In the genomic region with DNA sequence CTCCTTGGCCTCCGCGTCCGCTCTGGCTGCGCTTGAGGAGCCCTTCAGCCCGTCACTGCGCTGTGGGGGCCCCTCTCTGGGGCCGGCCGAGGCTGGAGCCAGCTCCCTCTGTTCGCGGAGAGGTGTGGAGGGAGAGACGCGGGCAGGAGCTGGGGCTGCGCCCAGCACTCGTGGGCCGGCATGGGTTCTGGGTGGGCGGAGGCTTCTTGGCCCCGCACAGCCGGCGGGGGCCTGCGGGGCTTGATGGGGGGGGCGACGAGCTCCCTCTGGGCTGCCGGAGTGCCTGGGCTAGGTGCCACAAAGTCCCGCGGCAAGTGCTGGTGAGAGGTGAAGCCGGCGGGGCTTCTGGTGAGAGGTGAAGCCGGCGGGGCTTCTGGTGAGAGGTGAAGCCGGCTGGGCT, we compare ENCODE assay signal across 13 cellular contexts.
DNase-seq lines count a peak whose midpoint lies in the region; ATAC-seq and TF ChIP-seq lines count a peak whose summit lies in the region.
"Had no signal": no experiment of that assay in that cellular context is flagged by ENCODE, and none has a peak within 500 bp of the region (broad histone marks: within the 10 kb centered on the region; RNA-seq: fewer than 3 reads in every experiment).

No MANE protein-coding gene starts in this region.

- no peak for TF ChIP-seq POLR2A in esophagus muscularis mucosa (IDR thresholded peaks at IDR 0.05; ENCODE audit: low read depth)

- TF ChIP-seq CTCF in HEK293 (tag by site-specific recombination; IDR thresholded peaks at IDR 0.05) = no peak
- no peak for TF ChIP-seq CTCF in esophagus muscularis mucosa (IDR thresholded peaks at IDR 0.05)
- no peak for TF ChIP-seq CTCF in HFFc6 (IDR thresholded peaks at IDR 0.05)

- H2BK5ac ChIP-seq in trophoblast cell (ENCODE audit: low read depth, low read length, poor library complexity) = no peak overlapping the region

- H3K4ac ChIP-seq in trophoblast cell (ENCODE audit: low read depth, low read length) = no peak overlapping the region

- no peak overlapping the region for H2BK120ac ChIP-seq in trophoblast cell (ENCODE audit: insufficient read depth, low read length, poor library complexity)

- H4K91ac ChIP-seq in trophoblast cell (ENCODE audit: low read depth, low read length) = no peak overlapping the region

- no peaks in the 10 kb centered on the region for H3K79me1 ChIP-seq in trophoblast cell (ENCODE audit: low read length)

- no peaks in the 10 kb centered on the region for H3K27me3 ChIP-seq in esophagus muscularis mucosa
- no peaks in the 10 kb centered on the region for H3K27me3 ChIP-seq in trophoblast cell (ENCODE audit: insufficient read depth, low read length)
- H3K27me3 ChIP-seq: BLaER1 treated with 17β-estradiol and CSF1 and Interleukin-3, amounts not matched to agents 10 nM and 100 nM had no signal

- H2AK5ac ChIP-seq in trophoblast cell (ENCODE audit: low read length) = no peak overlapping the region

- H4K8ac ChIP-seq in trophoblast cell (ENCODE audit: low read depth, low read length) = peak overlapping the region; percentile 38

- H3K36me3 ChIP-seq in HEK293 (ENCODE audit: control insufficient read depth in 2 of 2, insufficient read depth in 1 of 2, low read length in 2 of 2) = peaks cover 0 to 4% of the 10 kb centered on the region in 2 experiments; a peak in 1 of 3 replicates
- H3K36me3 ChIP-seq in esophagus muscularis mucosa = peaks cover 0 to 14% (median 2%) of the 10 kb centered on the region in 4 donors
- peaks cover 8 to 13% of the 10 kb centered on the region in 2 experiments for H3K36me3 ChIP-seq in trophoblast cell (ENCODE audit: control insufficient read depth in 1 of 2, insufficient read depth in 2 of 2, low read length in 2 of 2)

- intact Hi-C loops in esophagus muscularis mucosa (cut with DNase I) = no loop called here

- no peak overlapping the region for H3K4me3 Mint-ChIP-seq in HFFc6
- H3K4me3 Mint-ChIP-seq: CD4-positive, CD25-positive, alpha-beta regulatory T cell; H9 had no signal

- no peak overlapping the region for H3K23ac ChIP-seq in trophoblast cell (ENCODE audit: low read length)

- peaks cover 19% of the 10 kb centered on the region for H3K4me1 Mint-ChIP-seq in HFFc6 (ENCODE audit: low read depth)
- H3K4me1 Mint-ChIP-seq: CD4-positive, CD25-positive, alpha-beta regulatory T cell had no signal

- H3K18ac ChIP-seq in trophoblast cell (ENCODE audit: low read length) = no peak overlapping the region

- no peaks in the 10 kb centered on the region for H3K79me2 ChIP-seq in trophoblast cell (ENCODE audit: control insufficient read depth, insufficient read depth, low read length, poor library complexity)

- CTCF ChIA-PET in HEK293 (lab: Yijun Ruan, JAX) = no interaction called here

- H3K9me3 ChIP-seq in HEK293 (ENCODE audit: control insufficient read depth, insufficient read depth, low read depth, low read length) (no peaks in the 10 kb centered on the region), esophagus muscularis mucosa (no peaks in the 10 kb centered on the region), trophoblast cell (ENCODE audit: insufficient read depth, low read depth, low read length) (peaks cover 2% of the 10 kb centered on the region)

- H3K27me3 Mint-ChIP-seq in HFFc6 (ENCODE audit: insufficient read depth) = peaks cover 2% of the 10 kb centered on the region; the same call in 1 of the 2 replicates
- H3K27me3 Mint-ChIP-seq: CD4-positive, CD25-positive, alpha-beta regulatory T cell had no signal

- H3K4me1 ChIP-seq in HEK293 (ENCODE audit: control insufficient read depth, insufficient read depth, low read length) (no peaks in the 10 kb centered on the region), esophagus muscularis mucosa (no peaks in the 10 kb centered on the region), trophoblast cell (ENCODE audit: control insufficient read depth in 1 of 2, insufficient read depth in 2 of 2, low read length in 2 of 2) (no peaks in the 10 kb centered on the region)
- H3K4me1 ChIP-seq: BLaER1 treated with 17β-estradiol and CSF1 and Interleukin-3, amounts not matched to agents 10 nM and 100 nM had no signal

- H3K36me3 Mint-ChIP-seq in HFFc6 (ENCODE audit: low read depth) = peaks cover 8% of the 10 kb centered on the region
- H3K36me3 Mint-ChIP-seq: CD4-positive, CD25-positive, alpha-beta regulatory T cell had no signal

- no peak for TF ChIP-seq EP300 in esophagus muscularis mucosa (IDR thresholded peaks at IDR 0.05)

- peak; percentile 37 for DNase-seq in ELF-1 (ENCODE audit: low read depth, low spot score)
- peak; percentile 34 for DNase-seq in esophagus muscularis mucosa (ENCODE audit: extremely low spot score)
- no peak for DNase-seq in trophoblast cell
- DNase-seq in HFFc6 = no peak
- no peak for DNase-seq in activated CD8-positive, alpha-beta memory T cell treated with anti-CD3 and anti-CD28 coated beads, Interleukin-2, amount 50 U/mL, for 4 hours
- DNase-seq: ACHN; CD4-positive, CD25-positive, alpha-beta regulatory T cell; DMS53; H9 had no signal

- no peak overlapping the region for H2BK12ac ChIP-seq in trophoblast cell (ENCODE audit: low read length)

- H3K4me3 ChIP-seq in HEK293 (ENCODE audit: low read depth, low read length) (no peak overlapping the region), esophagus muscularis mucosa (no peak overlapping the region), trophoblast cell (ENCODE audit: low read depth, low read length) (no peak overlapping the region)
- H3K4me3 ChIP-seq: BLaER1 treated with 17β-estradiol and CSF1 and Interleukin-3, amounts not matched to agents 10 nM and 100 nM; GM12878 had no signal

- H3K9me3 Mint-ChIP-seq in HFFc6 = no peaks in the 10 kb centered on the region
- H3K9me3 Mint-ChIP-seq: H9 had no signal

- ATAC-seq in HG03135 (IDR thresholded peaks at IDR 0.05; ENCODE audit: unreplicated experiment) = no peak
- ATAC-seq: GM12878 had no signal

- no peak overlapping the region for H3K27ac Mint-ChIP-seq in HFFc6

- H3K27ac ChIP-seq in HEK293 (ENCODE audit: extremely low read depth, low read depth, low read length) (no peak overlapping the region), esophagus muscularis mucosa (replicated peaks in 1 of 4) (no peak overlapping the region), trophoblast cell (ENCODE audit: low read depth, low read length) (no peak overlapping the region)
- H3K27ac ChIP-seq: BLaER1 treated with 17β-estradiol and CSF1 and Interleukin-3, amounts not matched to agents 10 nM and 100 nM had no signal

- no peak overlapping the region for H3K14ac ChIP-seq in trophoblast cell (ENCODE audit: low read length)

- no peak overlapping the region for H3K4me2 ChIP-seq in trophoblast cell (ENCODE audit: low read length)
- H3K4me2 ChIP-seq: BLaER1 treated with 17β-estradiol and CSF1 and Interleukin-3, amounts not matched to agents 10 nM and 100 nM had no signal

- no peak overlapping the region for H2AFZ ChIP-seq in trophoblast cell (ENCODE audit: insufficient read depth, low read length, poor library complexity)

- H3K9ac ChIP-seq in trophoblast cell (ENCODE audit: low read length) = no peak overlapping the region
- H3K9ac ChIP-seq: BLaER1 treated with 17β-estradiol and CSF1 and Interleukin-3, amounts not matched to agents 10 nM and 100 nM had no signal

- no peak overlapping the region for H4K12ac ChIP-seq in trophoblast cell (ENCODE audit: low read depth, low read length)

- POLR2A ChIA-PET in HEK293 (lab: Yijun Ruan, JAX) = no interaction called here

- 93% methylated on average over 22 of the region's 30 CpGs for WGBS in esophagus muscularis mucosa
- WGBS in trophoblast cell (ENCODE audit: extremely low coverage, insufficient coverage, insufficient read length) = no CpG with 5 or more reads among the region's 30 CpGs

TF ChIP-seq in HEK293, 187 proteins besides CTCF, POLR2A, EP300 and RAD21:
- TF ChIP-seq, protein P1, sequence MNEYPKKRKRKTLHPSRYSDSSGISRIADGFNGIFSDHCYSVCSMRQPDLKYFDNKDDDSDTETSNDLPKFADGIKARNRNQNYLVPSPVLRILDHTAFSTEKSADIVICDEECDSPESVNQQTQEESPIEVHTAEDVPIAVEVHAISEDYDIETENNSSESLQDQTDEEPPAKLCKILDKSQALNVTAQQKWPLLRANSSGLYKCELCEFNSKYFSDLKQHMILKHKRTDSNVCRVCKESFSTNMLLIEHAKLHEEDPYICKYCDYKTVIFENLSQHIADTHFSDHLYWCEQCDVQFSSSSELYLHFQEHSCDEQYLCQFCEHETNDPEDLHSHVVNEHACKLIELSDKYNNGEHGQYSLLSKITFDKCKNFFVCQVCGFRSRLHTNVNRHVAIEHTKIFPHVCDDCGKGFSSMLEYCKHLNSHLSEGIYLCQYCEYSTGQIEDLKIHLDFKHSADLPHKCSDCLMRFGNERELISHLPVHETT (tag by site-specific recombination; IDR thresholded peaks at IDR 0.05) = no peak
- TF ChIP-seq, protein P2, sequence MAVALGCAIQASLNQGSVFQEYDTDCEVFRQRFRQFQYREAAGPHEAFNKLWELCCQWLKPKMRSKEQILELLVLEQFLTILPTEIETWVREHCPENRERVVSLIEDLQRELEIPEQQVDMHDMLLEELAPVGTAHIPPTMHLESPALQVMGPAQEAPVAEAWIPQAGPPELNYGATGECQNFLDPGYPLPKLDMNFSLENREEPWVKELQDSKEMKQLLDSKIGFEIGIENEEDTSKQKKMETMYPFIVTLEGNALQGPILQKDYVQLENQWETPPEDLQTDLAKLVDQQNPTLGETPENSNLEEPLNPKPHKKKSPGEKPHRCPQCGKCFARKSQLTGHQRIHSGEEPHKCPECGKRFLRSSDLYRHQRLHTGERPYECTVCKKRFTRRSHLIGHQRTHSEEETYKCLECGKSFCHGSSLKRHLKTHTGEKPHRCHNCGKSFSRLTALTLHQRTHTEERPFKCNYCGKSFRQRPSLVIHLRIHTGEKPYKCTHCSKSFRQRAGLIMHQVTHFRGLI (tag by site-specific recombination; IDR thresholded peaks at IDR 0.05) = peak; percentile 64

Comparison
In these comparisons a context has a peak if more than half of its experiments do, and no peak if none do; other contexts are left out.
1. DNase-seq: peak in ELF-1 (single experiment) and esophagus muscularis mucosa (single experiment); none in trophoblast cell (0 of 2), HFFc6 (single experiment) and activated CD8-positive, alpha-beta memory T cell treated with anti-CD3 and anti-CD28 coated beads, Interleukin-2, amount 50 U/mL, for 4 hours (single experiment).